ENCODE assay signal across 15 cellular contexts in genomic region chr12:63917477-63917862, GRCh38.
DNase-seq lines count a peak whose midpoint lies in the region; ATAC-seq, FAIRE-seq and TF ChIP-seq lines count a peak whose summit lies in the region.
"Had no signal": no experiment of that assay in that cellular context is flagged by ENCODE, and none has a peak within 500 bp of the region (broad histone marks: within the 10 kb centered on the region; RNA-seq: fewer than 3 reads in every experiment).

No MANE protein-coding gene starts in this region.

- TF ChIP-seq CTCF in A549 (IDR thresholded peaks at IDR 0.05): no peak
- no peak for TF ChIP-seq CTCF in Peyer's patch (IDR thresholded peaks at IDR 0.05)
- TF ChIP-seq CTCF in endothelial cell of umbilical vein (IDR thresholded peaks at IDR 0.05; ENCODE audit: extremely low read depth in 1 of 2, insufficient read depth in 1 of 2, low read depth in 1 of 2, low read length in 2 of 2): no peak
- no peak for TF ChIP-seq CTCF in sigmoid colon (IDR thresholded peaks at IDR 0.05)
- TF ChIP-seq CTCF in CD8-positive, alpha-beta T cell (IDR thresholded peaks at IDR 0.05): no peak

- H3K9me3 ChIP-seq in A549: no peaks in the 10 kb centered on the region
- H3K9me3 ChIP-seq in Peyer's patch: no peaks in the 10 kb centered on the region
- no peaks in the 10 kb centered on the region for H3K9me3 ChIP-seq in endothelial cell of umbilical vein (replicated peaks; ENCODE audit: control insufficient read depth, insufficient read depth, low read length)
- no peaks in the 10 kb centered on the region for H3K9me3 ChIP-seq in sigmoid colon
- no peaks in the 10 kb centered on the region for H3K9me3 ChIP-seq in CD8-positive, alpha-beta T cell (ENCODE audit: low read length)
- no peaks in the 10 kb centered on the region for H3K9me3 ChIP-seq in trophoblast cell (ENCODE audit: insufficient read depth, low read depth, low read length)
- H3K9me3 ChIP-seq: right atrium auricular region had no signal

- H4K91ac ChIP-seq in trophoblast cell (ENCODE audit: low read depth, low read length): no peak overlapping the region

- H3K9me3 Mint-ChIP-seq in CD8-positive, alpha-beta T cell: no peaks in the 10 kb centered on the region
- H3K9me3 Mint-ChIP-seq: nephron progenitor cell; stimulated activated effector memory CD8-positive, alpha-beta T cell treated with anti-CD3 and anti-CD28 coated beads, Interleukin-12 subunit alpha, Interleukin-12 subunit beta, amount 100 ng/mL, for 72 hours; T-cell had no signal

- H3K36me3 Mint-ChIP-seq in CD8-positive, alpha-beta T cell: no peaks in the 10 kb centered on the region
- H3K36me3 Mint-ChIP-seq: stimulated activated effector memory CD8-positive, alpha-beta T cell treated with anti-CD3 and anti-CD28 coated beads, Interleukin-12 subunit alpha, Interleukin-12 subunit beta, amount 100 ng/mL, for 72 hours; T-cell; WTC11 had no signal

- peaks cover 2% of the 10 kb centered on the region for H3K79me1 ChIP-seq in trophoblast cell (ENCODE audit: low read length)

- BruUV-seq in endothelial cell of umbilical vein (replicated peaks; lab: Mats Ljungman, UMichigan): TSS peak; percentile 73

- no peak overlapping the region for H3K18ac ChIP-seq in trophoblast cell (ENCODE audit: low read length)

- H3K4ac ChIP-seq in trophoblast cell (ENCODE audit: low read depth, low read length): no peak overlapping the region

- no peak overlapping the region for H4K8ac ChIP-seq in trophoblast cell (ENCODE audit: low read depth, low read length)

- no peaks in the 10 kb centered on the region for H4K20me1 ChIP-seq in endothelial cell of umbilical vein (replicated peaks; ENCODE audit: control insufficient read depth, extremely low read depth, insufficient read depth, low read length)

- no peak overlapping the region for H3K4me3 Mint-ChIP-seq in CD8-positive, alpha-beta T cell
- H3K4me3 Mint-ChIP-seq: nephron progenitor cell; stimulated activated effector memory CD8-positive, alpha-beta T cell treated with anti-CD3 and anti-CD28 coated beads, Interleukin-12 subunit alpha, Interleukin-12 subunit beta, amount 100 ng/mL, for 72 hours; T-cell; WTC11 had no signal

- H2BK5ac ChIP-seq in trophoblast cell (ENCODE audit: low read depth, low read length, poor library complexity): no peak overlapping the region

- dilution Hi-C loops in endothelial cell of umbilical vein (cut with MboI; ENCODE audit: extremely low pct_ligation_motif_present, low sequenced_read_pairs): no loop called here

- peak overlapping the region; percentile 94 to 97 for H3K27ac ChIP-seq in A549
- H3K27ac ChIP-seq in Peyer's patch: peak overlapping the region in 3 of 4 donors; percentile 30 to 76 (median 59)
- H3K27ac ChIP-seq in endothelial cell of umbilical vein (ENCODE audit: insufficient read depth, low read depth, low read length): peak overlapping the region; percentile 89
- H3K27ac ChIP-seq in sigmoid colon: peak overlapping the region in 3 of 4 donors; percentile 6 to 40 (median 26)
- H3K27ac ChIP-seq in CD8-positive, alpha-beta T cell (ENCODE audit: low read depth, low read length): no peak overlapping the region
- H3K27ac ChIP-seq in trophoblast cell (ENCODE audit: low read depth, low read length): no peak overlapping the region
- H3K27ac ChIP-seq: right atrium auricular region had no signal

- H3K4me3 ChIP-seq in A549 (no peak overlapping the region), Peyer's patch (no peak overlapping the region), endothelial cell of umbilical vein (replicated peaks in 1 of 3; ENCODE audit: insufficient read depth in 1 of 3, low read depth in 1 of 3, low read length in 3 of 3) (no peak overlapping the region), sigmoid colon (no peak overlapping the region), trophoblast cell (ENCODE audit: low read depth, low read length) (no peak overlapping the region)
- no peak overlapping the region for H3K4me3 ChIP-seq in CD8-positive, alpha-beta T cell (ENCODE audit: low read depth, low read length)
- H3K4me3 ChIP-seq: right atrium auricular region had no signal

- H3K9me1 ChIP-seq in endothelial cell of umbilical vein (replicated peaks; ENCODE audit: control insufficient read depth, extremely low read depth, insufficient read depth, low read length): no peaks in the 10 kb centered on the region

- TF ChIP-seq RAD21 in A549 (conservative IDR thresholded peaks at IDR 0.05 in 1 of 2, IDR thresholded peaks at IDR 0.05 in 1 of 2): no peak

- no peak overlapping the region for H4K12ac ChIP-seq in trophoblast cell (ENCODE audit: low read depth, low read length)

- peak overlapping the region; percentile 77 for H3K4me2 ChIP-seq in A549
- H3K4me2 ChIP-seq in endothelial cell of umbilical vein (ENCODE audit: insufficient read depth, low read length): peak overlapping the region; percentile 61
- no peak overlapping the region for H3K4me2 ChIP-seq in trophoblast cell (ENCODE audit: low read length)

- intact Hi-C loops in endothelial cell of umbilical vein (cut with micrococcal nuclease) (loop anchor here (5.0 kb wide), 1 partner anchor 625 kb away; no protein-coding TSS in a partner anchor), sigmoid colon (cut with DNase I) (no loop called here)
- intact Hi-C loops in CD8-positive, alpha-beta T cell (cut with DNase I, micrococcal nuclease): no loop called here

- H3K27ac Mint-ChIP-seq in CD8-positive, alpha-beta T cell: no peak overlapping the region
- H3K27ac Mint-ChIP-seq: nephron progenitor cell; stimulated activated effector memory CD8-positive, alpha-beta T cell treated with anti-CD3 and anti-CD28 coated beads, Interleukin-12 subunit alpha, Interleukin-12 subunit beta, amount 100 ng/mL, for 72 hours; T-cell had no signal

- H3K23ac ChIP-seq in trophoblast cell (ENCODE audit: low read length): no peak overlapping the region

- no peak overlapping the region for H2BK120ac ChIP-seq in trophoblast cell (ENCODE audit: insufficient read depth, low read length, poor library complexity)

- no peaks in the 10 kb centered on the region for H3K36me3 ChIP-seq in Peyer's patch
- peaks cover 0 to 3% of the 10 kb centered on the region in 2 experiments for H3K36me3 ChIP-seq in endothelial cell of umbilical vein (ENCODE audit: control insufficient read depth in 2 of 2, extremely low read depth in 1 of 2, insufficient read depth in 2 of 2, low read length in 2 of 2)
- no peaks in the 10 kb centered on the region for H3K36me3 ChIP-seq in sigmoid colon
- H3K36me3 ChIP-seq in CD8-positive, alpha-beta T cell (ENCODE audit: insufficient read depth, low read length): no peaks in the 10 kb centered on the region
- H3K36me3 ChIP-seq in trophoblast cell (ENCODE audit: control insufficient read depth in 1 of 2, insufficient read depth in 2 of 2, low read length in 2 of 2): no peaks in the 10 kb centered on the region
- H3K36me3 ChIP-seq: right atrium auricular region had no signal

- no peak overlapping the region for H2BK12ac ChIP-seq in trophoblast cell (ENCODE audit: low read length)

- 49% methylated on average over 3 of the region's 3 CpGs for WGBS in A549 (ENCODE audit: missing lambda C conversion rate)
- 73 to 86% methylated on average over 3 of the region's 3 CpGs for WGBS in sigmoid colon, 2 donors
- no CpG with 5 or more reads among the region's 3 CpGs for WGBS in trophoblast cell (ENCODE audit: extremely low coverage, insufficient coverage, insufficient read length)

- H3K79me2 ChIP-seq in endothelial cell of umbilical vein (ENCODE audit: control insufficient read depth, insufficient read depth, low read length) (peaks cover 23% of the 10 kb centered on the region), trophoblast cell (ENCODE audit: control insufficient read depth, insufficient read depth, low read length, poor library complexity) (no peaks in the 10 kb centered on the region)

- TF ChIP-seq POLR2A in A549 (IDR thresholded peaks at IDR 0.05; ENCODE audit: low read length): no peak
- TF ChIP-seq POLR2A in Peyer's patch (IDR thresholded peaks at IDR 0.05): no peak
- no peak for TF ChIP-seq POLR2A in endothelial cell of umbilical vein (IDR thresholded peaks at IDR 0.05; ENCODE audit: low read depth, low read length)
- TF ChIP-seq POLR2A in sigmoid colon (IDR thresholded peaks at IDR 0.05): no peak

- no peaks in the 10 kb centered on the region for H3K4me1 Mint-ChIP-seq in CD8-positive, alpha-beta T cell (ENCODE audit: low read depth)
- H3K4me1 Mint-ChIP-seq: stimulated activated effector memory CD8-positive, alpha-beta T cell treated with anti-CD3 and anti-CD28 coated beads, Interleukin-12 subunit alpha, Interleukin-12 subunit beta, amount 100 ng/mL, for 72 hours; T-cell had no signal

- peaks cover 2% of the 10 kb centered on the region for H3K27me3 Mint-ChIP-seq in CD8-positive, alpha-beta T cell (ENCODE audit: low read depth)

- 0 out of 6 replicates have a peak, but pooled peaks of 1 of the 2 experiments have one; percentile 2 for ATAC-seq in A549
- no peak for ATAC-seq in CD8-positive, alpha-beta T cell
- ATAC-seq in GM21825 (IDR thresholded peaks at IDR 0.05; ENCODE audit: unreplicated experiment): no peak
- ATAC-seq: stimulated activated effector memory CD8-positive, alpha-beta T cell treated with anti-CD3 and anti-CD28 coated beads, Interleukin-12 subunit alpha, Interleukin-12 subunit beta, amount 100 ng/mL, for 72 hours; T-cell; WTC11 had no signal

- FAIRE-seq in A549 (lab: Jason Lieb, UNC) (no peak), endothelial cell of umbilical vein (lab: Jason Lieb, UNC) (no peak)
- FAIRE-seq: G401.6 had no signal

- H3K9ac ChIP-seq in endothelial cell of umbilical vein (replicated peaks; ENCODE audit: extremely low read depth, insufficient read depth, low read length) (peak overlapping the region; percentile 73), trophoblast cell (ENCODE audit: low read length) (no peak overlapping the region)

- H3K4me1 ChIP-seq in A549: peaks cover 83% of the 10 kb centered on the region
- peaks cover 0 to 32% (median 1%) of the 10 kb centered on the region in 4 donors for H3K4me1 ChIP-seq in Peyer's patch
- H3K4me1 ChIP-seq in endothelial cell of umbilical vein (ENCODE audit: control insufficient read depth, extremely low read depth, insufficient read depth, low read length): peaks cover 56% of the 10 kb centered on the region
- peaks cover 0 to 38% (median 30%) of the 10 kb centered on the region in 4 donors for H3K4me1 ChIP-seq in sigmoid colon
- no peaks in the 10 kb centered on the region for H3K4me1 ChIP-seq in CD8-positive, alpha-beta T cell (ENCODE audit: insufficient read depth, low read length)
- H3K4me1 ChIP-seq in trophoblast cell (ENCODE audit: control insufficient read depth in 1 of 2, insufficient read depth in 2 of 2, low read length in 2 of 2): peaks cover 0 to 3% of the 10 kb centered on the region in 2 experiments

- H2AFZ ChIP-seq in endothelial cell of umbilical vein (ENCODE audit: low read depth, low read length): no peak overlapping the region
- no peak overlapping the region for H2AFZ ChIP-seq in trophoblast cell (ENCODE audit: insufficient read depth, low read length, poor library complexity)

- CTCF ChIA-PET in A549 (lab: Yijun Ruan, JAX) (interaction anchor here (0.9 to 2.5 kb wide), 5 partner anchors 54 to 264 kb away, joined by 3 to 10 read pairs (median 5); partner anchors contain the start of gene SRGAP1), endothelial cell of umbilical vein (lab: Charles Lee) (interaction anchor here (0.7 to 2.4 kb wide), 3 partner anchors 19 to 73 kb away, joined by 3 to 11 read pairs (median 6); partner anchors contain the start of gene SRGAP1)
- CTCF ChIA-PET in CD8-positive, alpha-beta T cell (lab: Charles Lee): no interaction called here

- no peak overlapping the region for H3K14ac ChIP-seq in trophoblast cell (ENCODE audit: low read length)

- TF ChIP-seq EP300 in A549 (IDR thresholded peaks at IDR 0.05) (no peak), sigmoid colon (IDR thresholded peaks at IDR 0.05) (no peak)

- DNase-seq in A549 (ENCODE audit: low read depth in 1 of 2, low spot score in 1 of 2) (no peak), Peyer's patch (no peak), endothelial cell of umbilical vein (ENCODE audit: low read depth, low spot score) (no peak), sigmoid colon (no peak), superior temporal gyrus (ENCODE audit: extremely low spot score) (no peak), trophoblast cell (no peak)
- no peak for DNase-seq in CD8-positive, alpha-beta T cell
- DNase-seq: activated effector memory CD4-positive, alpha-beta T cell treated with Interleukin-2 at 50 U/mL for 16 hours; nephron progenitor cell; T-cell had no signal

- no peak overlapping the region for H2AK5ac ChIP-seq in trophoblast cell (ENCODE audit: low read length)

- H3K27me3 ChIP-seq in Peyer's patch: no peaks in the 10 kb centered on the region
- no peaks in the 10 kb centered on the region for H3K27me3 ChIP-seq in endothelial cell of umbilical vein (ENCODE audit: control insufficient read depth in 2 of 2, insufficient read depth in 2 of 2, low read length in 2 of 2)
- H3K27me3 ChIP-seq in sigmoid colon: no peaks in the 10 kb centered on the region
- H3K27me3 ChIP-seq in CD8-positive, alpha-beta T cell (ENCODE audit: insufficient read depth, low read length): no peaks in the 10 kb centered on the region
- no peaks in the 10 kb centered on the region for H3K27me3 ChIP-seq in trophoblast cell (ENCODE audit: insufficient read depth, low read length)
- H3K27me3 ChIP-seq: right atrium auricular region had no signal

- POLR2A ChIA-PET in A549 (lab: Yijun Ruan, JAX) (interaction anchor here (0.5 to 2.7 kb wide), 8 partner anchors 12 to 487 kb away, joined by 3 to 23 read pairs (median 4); partner anchors contain the start of genes SRGAP1 and XPOT), endothelial cell of umbilical vein (lab: Charles Lee) (no interaction called here)
- POLR2A ChIA-PET in CD8-positive, alpha-beta T cell (lab: Charles Lee): no interaction called here

Comparison
In these comparisons a context has a peak if more than half of its experiments do, and no peak if none do; other contexts are left out.
1. H3K27ac ChIP-seq: peak in A549 (2 of 2), Peyer's patch (3 of 4), endothelial cell of umbilical vein (single experiment) and sigmoid colon (3 of 4); none in CD8-positive, alpha-beta T cell (single experiment) and trophoblast cell (single experiment).